1 cellular context compared by ENCODE assay signal in the genomic region with DNA sequence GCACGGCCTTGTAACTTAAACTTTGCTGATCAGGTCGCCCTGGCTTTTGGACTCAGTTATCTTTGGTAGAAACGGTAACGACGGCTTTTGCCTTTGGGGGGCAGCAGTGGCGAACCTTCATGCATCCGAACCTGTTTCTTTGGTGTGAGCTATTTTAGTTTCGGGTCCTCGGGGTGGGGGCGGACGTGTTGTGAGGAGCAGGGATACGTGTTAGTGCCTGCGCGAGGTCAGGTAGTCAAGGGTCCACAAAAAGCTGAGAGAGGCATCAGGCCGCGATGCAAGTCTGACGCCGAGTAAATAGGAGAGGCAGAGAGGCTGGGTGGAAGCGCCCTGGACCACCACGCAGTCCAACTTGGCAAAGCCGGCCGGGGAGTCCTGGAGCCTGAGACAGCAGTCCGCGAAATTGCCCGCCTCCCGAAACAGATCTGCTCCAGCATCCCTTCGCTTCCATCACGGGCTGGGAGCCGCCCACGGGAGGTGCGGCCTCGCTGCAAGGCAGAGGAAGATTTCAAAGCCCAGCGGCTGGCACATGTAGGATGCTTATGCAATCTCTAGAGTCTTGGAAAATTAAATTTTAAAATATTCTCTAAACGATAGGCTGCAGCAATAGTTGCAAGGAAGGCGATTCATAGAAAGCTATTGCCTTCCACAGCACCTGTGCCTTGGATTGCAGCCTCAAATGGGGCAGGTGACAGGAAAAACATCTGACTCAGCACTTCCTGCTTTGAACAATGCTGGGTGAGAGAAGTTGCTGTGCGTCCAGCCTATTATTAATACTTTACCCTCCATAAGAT.
TF ChIP-seq lines count a peak whose summit lies in the region.

No MANE protein-coding gene starts in this region.

TF ChIP-seq in HCT116, 20 proteins besides CTCF, POLR2A, EP300 and RAD21 (continued from another document):
- TF ChIP-seq, protein P1, sequence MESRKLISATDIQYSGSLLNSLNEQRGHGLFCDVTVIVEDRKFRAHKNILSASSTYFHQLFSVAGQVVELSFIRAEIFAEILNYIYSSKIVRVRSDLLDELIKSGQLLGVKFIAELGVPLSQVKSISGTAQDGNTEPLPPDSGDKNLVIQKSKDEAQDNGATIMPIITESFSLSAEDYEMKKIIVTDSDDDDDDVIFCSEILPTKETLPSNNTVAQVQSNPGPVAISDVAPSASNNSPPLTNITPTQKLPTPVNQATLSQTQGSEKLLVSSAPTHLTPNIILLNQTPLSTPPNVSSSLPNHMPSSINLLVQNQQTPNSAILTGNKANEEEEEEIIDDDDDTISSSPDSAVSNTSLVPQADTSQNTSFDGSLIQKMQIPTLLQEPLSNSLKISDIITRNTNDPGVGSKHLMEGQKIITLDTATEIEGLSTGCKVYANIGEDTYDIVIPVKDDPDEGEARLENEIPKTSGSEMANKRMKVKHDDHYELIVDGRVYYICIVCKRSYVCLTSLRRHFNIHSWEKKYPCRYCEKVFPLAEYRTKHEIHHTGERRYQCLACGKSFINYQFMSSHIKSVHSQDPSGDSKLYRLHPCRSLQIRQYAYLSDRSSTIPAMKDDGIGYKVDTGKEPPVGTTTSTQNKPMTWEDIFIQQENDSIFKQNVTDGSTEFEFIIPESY (IDR thresholded peaks at IDR 0.05; ENCODE audit: extremely low read depth, insufficient replicate concordance, low read length) = no peak
- TF ChIP-seq, protein P2, sequence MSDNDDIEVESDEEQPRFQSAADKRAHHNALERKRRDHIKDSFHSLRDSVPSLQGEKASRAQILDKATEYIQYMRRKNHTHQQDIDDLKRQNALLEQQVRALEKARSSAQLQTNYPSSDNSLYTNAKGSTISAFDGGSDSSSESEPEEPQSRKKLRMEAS (IDR thresholded peaks at IDR 0.05) = peak; percentile 73
- peak; percentile 63; the same call in 1 of the 2 replicates for TF ChIP-seq EGR1 (IDR thresholded peaks at IDR 0.05; ENCODE audit: low read depth)
- peak; percentile 51 for TF ChIP-seq TCF7L2 (IDR thresholded peaks at IDR 0.05; ENCODE audit: borderline replicate concordance, extremely low read depth, insufficient read depth, insufficient read length)
- TF ChIP-seq ELF1 (IDR thresholded peaks at IDR 0.05; ENCODE audit: borderline replicate concordance, low read depth) = no peak
- no peak for TF ChIP-seq SRF (IDR thresholded peaks at IDR 0.05; ENCODE audit: low read depth)
- TF ChIP-seq CBX3 (IDR thresholded peaks at IDR 0.05; ENCODE audit: low read depth) = no peak
